ENCODE assay signal across 8 cellular contexts in the genomic region with DNA sequence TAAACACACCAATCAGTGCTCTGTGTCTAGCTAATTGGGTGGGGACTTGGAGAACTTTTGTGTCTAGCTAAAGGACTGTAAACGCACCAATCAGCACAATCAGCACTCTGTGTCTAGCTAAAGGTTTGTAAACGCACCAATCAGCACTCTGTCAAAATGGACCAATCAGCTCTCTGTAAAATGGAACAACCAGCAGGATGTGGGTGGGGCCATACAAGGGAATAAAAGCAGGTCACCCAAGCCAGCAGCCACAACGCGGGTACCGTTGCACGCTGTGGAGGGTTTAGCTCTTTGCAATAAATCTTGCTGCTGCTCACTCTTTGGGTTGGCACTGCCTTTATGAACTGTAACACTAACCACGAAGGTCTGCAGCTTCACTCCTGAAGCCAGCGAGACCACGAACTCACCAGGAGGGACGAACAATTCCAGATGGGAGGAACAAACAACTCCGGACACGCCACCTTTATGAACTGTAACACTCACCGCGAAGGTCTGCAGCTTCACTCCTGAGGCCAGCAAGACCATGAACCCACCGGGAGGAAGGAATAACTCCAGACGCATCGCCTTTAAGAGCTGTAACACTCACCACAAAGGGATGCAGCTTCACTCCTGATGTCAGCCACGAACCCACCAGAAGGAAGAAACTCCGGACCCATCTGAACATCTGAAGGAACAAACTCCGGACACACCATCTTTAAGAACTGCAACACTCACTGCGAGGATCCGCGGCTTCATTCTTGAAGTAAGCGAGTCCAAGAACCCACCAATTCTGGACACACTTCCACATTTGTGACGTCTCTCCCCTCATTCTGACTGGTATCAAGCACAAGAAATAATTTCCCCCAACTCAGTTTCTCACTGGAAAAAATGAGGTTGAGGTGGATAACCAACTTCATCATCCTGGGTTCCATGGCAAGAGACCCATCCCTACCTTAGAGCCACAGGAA.
DNase-seq lines count a peak whose midpoint lies in the region; ATAC-seq and TF ChIP-seq lines count a peak whose summit lies in the region.
"Not testable (repeated sequence)": the region's sequence is repeated elsewhere in the genome, so short reads cannot be mapped to it uniquely, and the experiment has no call there.

No MANE protein-coding gene starts in this region.

- not testable (repeated sequence) for H3K9me3 ChIP-seq in esophagus muscularis mucosa

- peaks cover 43% of the 10 kb centered on the region for H3K9me3 Mint-ChIP-seq in activated CD4-positive, alpha-beta T cell treated with anti-CD3 and anti-CD28 coated beads for 36 hours (ENCODE audit: low read depth)
- H3K9me3 Mint-ChIP-seq in stimulated activated naive CD8-positive, alpha-beta T cell treated with anti-CD3 and anti-CD28 coated beads, Interleukin-15, amount 100 ng/mL, for 72 hours, result peaks cover 41 to 77% of the 10 kb centered on the region in 2 donors

- H3K27ac ChIP-seq in esophagus muscularis mucosa (replicated peaks in 1 of 4), result not testable (repeated sequence)

- TF ChIP-seq POLR2A in esophagus muscularis mucosa (IDR thresholded peaks at IDR 0.05; ENCODE audit: low read depth), result not testable (repeated sequence)

- not testable (repeated sequence) for DNase-seq in GM06990 (ENCODE audit: extremely low read depth, insufficient read length)
- DNase-seq in Kasumi-1 (lab: John Stamatoyannopoulos, UW) (peak; percentile 14 to 30), esophagus muscularis mucosa (ENCODE audit: extremely low spot score) (peak; percentile 91)
- DNase-seq in activated CD4-positive, alpha-beta T cell treated with anti-CD3 and anti-CD28 coated beads for 36 hours, result peak; percentile 86
- peak; percentile 60 for DNase-seq in activated effector memory CD4-positive, alpha-beta T cell treated with Interleukin-2 at 50 U/mL for 16 hours
- DNase-seq in stimulated activated CD4-positive, alpha-beta T cell treated with anti-CD3 and anti-CD28 coated beads, Interleukin-15, amount 100 ng/mL, for 24 hours, result peak; percentile 79
- peak; percentile 74 to 84 for DNase-seq in stimulated activated naive CD8-positive, alpha-beta T cell treated with anti-CD3 and anti-CD28 coated beads, Interleukin-15, amount 100 ng/mL, for 72 hours

- POLR2A ChIA-PET in activated CD4-positive, alpha-beta T cell treated with anti-CD3 and anti-CD28 coated beads for 36 hours (lab: Charles Lee), result interaction anchor here (0.7 to 2.2 kb wide), 12 partner anchors 23 to 198 kb away, joined by 3 to 9 read pairs (median 4); no protein-coding TSS in a partner anchor

- TF ChIP-seq EP300 in esophagus muscularis mucosa (IDR thresholded peaks at IDR 0.05), result not testable (repeated sequence)

- H3K4me3 Mint-ChIP-seq in activated CD4-positive, alpha-beta T cell treated with anti-CD3 and anti-CD28 coated beads for 36 hours, result peak overlapping the region; percentile 77
- H3K4me3 Mint-ChIP-seq in stimulated activated naive CD8-positive, alpha-beta T cell treated with anti-CD3 and anti-CD28 coated beads, Interleukin-15, amount 100 ng/mL, for 72 hours, result peak overlapping the region; percentile 84 to 93

- ATAC-seq in HG02588 (IDR thresholded peaks at IDR 0.05; ENCODE audit: unreplicated experiment), result peak; percentile 18
- ATAC-seq in activated CD4-positive, alpha-beta T cell treated with anti-CD3 and anti-CD28 coated beads for 36 hours, result peak; percentile 69
- ATAC-seq in stimulated activated naive CD8-positive, alpha-beta T cell treated with anti-CD3 and anti-CD28 coated beads, Interleukin-15, amount 100 ng/mL, for 72 hours, result peak; percentile 72

- H3K4me1 Mint-ChIP-seq in activated CD4-positive, alpha-beta T cell treated with anti-CD3 and anti-CD28 coated beads for 36 hours, result peaks cover 73% of the 10 kb centered on the region
- peaks cover 68% of the 10 kb centered on the region for H3K4me1 Mint-ChIP-seq in stimulated activated naive CD8-positive, alpha-beta T cell treated with anti-CD3 and anti-CD28 coated beads, Interleukin-15, amount 100 ng/mL, for 72 hours

- H3K27me3 ChIP-seq in GM06990 (replicated peaks; ENCODE audit: control insufficient read depth, insufficient read depth, low read length); esophagus muscularis mucosa: not testable (repeated sequence)

- WGBS in esophagus muscularis mucosa, result 75% methylated on average over 25 of the region's 25 CpGs

- TF ChIP-seq CTCF in GM06990 (IDR thresholded peaks at IDR 0.05; ENCODE audit: insufficient read depth, low read length, poor library complexity, severe bottlenecking); esophagus muscularis mucosa (IDR thresholded peaks at IDR 0.05): not testable (repeated sequence)

- H3K36me3 ChIP-seq in GM06990 (ENCODE audit: control insufficient read depth, insufficient read depth, low read length); esophagus muscularis mucosa: not testable (repeated sequence)

- H3K36me3 Mint-ChIP-seq in activated CD4-positive, alpha-beta T cell treated with anti-CD3 and anti-CD28 coated beads for 36 hours (ENCODE audit: low read depth), result peaks cover 57% of the 10 kb centered on the region

- CTCF ChIA-PET in activated CD4-positive, alpha-beta T cell treated with anti-CD3 and anti-CD28 coated beads for 36 hours (lab: Charles Lee), result interaction anchor here (0.6 to 2.4 kb wide), 24 partner anchors 9 to 281 kb away, joined by 3 to 19 read pairs (median 4); no protein-coding TSS in a partner anchor

- not testable (repeated sequence) for H3K27me3 Mint-ChIP-seq in activated CD4-positive, alpha-beta T cell treated with anti-CD3 and anti-CD28 coated beads for 36 hours; stimulated activated naive CD8-positive, alpha-beta T cell treated with anti-CD3 and anti-CD28 coated beads, Interleukin-15, amount 100 ng/mL, for 72 hours

- H3K27ac Mint-ChIP-seq in activated CD4-positive, alpha-beta T cell treated with anti-CD3 and anti-CD28 coated beads for 36 hours, result peak overlapping the region; percentile 96
- peak overlapping the region; percentile 79 to 92 for H3K27ac Mint-ChIP-seq in stimulated activated naive CD8-positive, alpha-beta T cell treated with anti-CD3 and anti-CD28 coated beads, Interleukin-15, amount 100 ng/mL, for 72 hours

- H3K4me3 ChIP-seq in GM06990 (replicated peaks; ENCODE audit: low read depth, low read length) (peak overlapping the region; percentile 8; the same call in 1 of the 2 replicates), esophagus muscularis mucosa (peak overlapping the region in 1 of 4 donors; percentile 6)

- intact Hi-C loops in activated CD4-positive, alpha-beta T cell treated with anti-CD3 and anti-CD28 coated beads for 36 hours (cut with DNase I, micrococcal nuclease), result loop anchor here (1.0 to 2.0 kb wide), 8 partner anchors 28 to 275 kb away; a partner anchor contains a TSS
- intact Hi-C loops in esophagus muscularis mucosa (cut with DNase I), result not testable (repeated sequence)

- not testable (repeated sequence) for H3K4me1 ChIP-seq in esophagus muscularis mucosa

Comparison
In these comparisons a context has a peak if more than half of its experiments do, and no peak if none do; other contexts are left out.
1. ATAC-seq: peak in every context shown above with its lines; median percentile 72 in stimulated activated naive CD8-positive, alpha-beta T cell treated with anti-CD3 and anti-CD28 coated beads, Interleukin-15, amount 100 ng/mL, for 72 hours; 69 in activated CD4-positive, alpha-beta T cell treated with anti-CD3 and anti-CD28 coated beads for 36 hours; 18 in HG02588.